1 cellular context compared by ENCODE assay signal in the genomic region with DNA sequence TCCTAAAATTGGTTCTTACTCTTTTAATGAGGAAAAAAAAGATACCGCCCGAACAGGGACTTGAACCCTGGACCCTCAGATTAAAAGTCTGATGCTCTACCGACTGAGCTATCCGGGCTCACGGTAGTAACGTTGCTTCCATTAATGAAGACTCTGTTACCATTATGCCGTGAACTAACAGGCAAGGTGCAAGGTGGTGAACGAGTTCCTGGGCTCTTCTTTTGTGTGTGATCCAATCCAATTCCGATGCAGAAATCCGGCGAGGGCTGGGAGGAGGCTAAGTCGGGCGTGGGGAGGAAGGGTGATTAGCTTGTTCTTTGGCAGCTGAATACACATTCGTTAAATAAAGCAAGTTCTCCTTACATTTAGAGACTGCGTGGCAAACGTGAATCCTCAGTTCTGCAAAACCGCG.
TF ChIP-seq lines count a peak whose summit lies in the region.

No MANE protein-coding gene starts in this region.

TF ChIP-seq in HepG2, 621 proteins besides CTCF, POLR2A, EP300 and RAD21 (continued from another document and continues in another):
- TF ChIP-seq ZNF329 (CRISPR knock-in tag; IDR thresholded peaks at IDR 0.05; ENCODE audit: low read depth) (no peak), NPAS2 (CRISPR knock-in tag; IDR thresholded peaks at IDR 0.05; ENCODE audit: borderline replicate concordance) (no peak), SNAI1 (CRISPR knock-in tag; IDR thresholded peaks at IDR 0.05; ENCODE audit: borderline replicate concordance) (no peak), ZNF331 (CRISPR knock-in tag; IDR thresholded peaks at IDR 0.05) (peak; percentile 61; the same call in 1 of the 2 replicates), POLR2AphosphoS5 (IDR thresholded peaks at IDR 0.05; ENCODE audit: low read depth, low read length) (no peak), EHMT2 (IDR thresholded peaks at IDR 0.05; ENCODE audit: borderline replicate concordance, low read depth, low read length) (no peak), BATF2 (CRISPR knock-in tag; IDR thresholded peaks at IDR 0.05) (no peak), ZNF276 (CRISPR knock-in tag; IDR thresholded peaks at IDR 0.05; ENCODE audit: low read depth) (no peak), FOXJ3 (CRISPR knock-in tag; IDR thresholded peaks at IDR 0.05; ENCODE audit: borderline replicate concordance) (no peak), ATF7 (IDR thresholded peaks at IDR 0.05) (no peak), ATF7 (CRISPR knock-in tag; IDR thresholded peaks at IDR 0.05) (no peak), MXI1 (IDR thresholded peaks at IDR 0.05; ENCODE audit: borderline replicate concordance, low read depth, low read length) (no peak), FOSL1 (CRISPR knock-in tag; IDR thresholded peaks at IDR 0.05; ENCODE audit: borderline replicate concordance) (no peak), GATAD1 (CRISPR knock-in tag; IDR thresholded peaks at IDR 0.05) (0 out of 2 replicates have a peak, but pooled peaks have one; percentile 13), ZNF577 (CRISPR knock-in tag; IDR thresholded peaks at IDR 0.05; ENCODE audit: borderline replicate concordance, low read depth) (no peak), NKX3-1 (CRISPR knock-in tag; IDR thresholded peaks at IDR 0.05) (no peak), CBX5 (CRISPR knock-in tag; IDR thresholded peaks at IDR 0.05; ENCODE audit: borderline replicate concordance) (no peak; the same call in 1 of the 2 replicates), ZNF33B (CRISPR knock-in tag; IDR thresholded peaks at IDR 0.05) (no peak), TEAD2 (CRISPR knock-in tag; IDR thresholded peaks at IDR 0.05) (no peak), SMARCC2 (IDR thresholded peaks at IDR 0.05) (no peak), ZNF383 (CRISPR knock-in tag; IDR thresholded peaks at IDR 0.05; ENCODE audit: borderline replicate concordance) (no peak), MEIS2 (CRISPR knock-in tag; IDR thresholded peaks at IDR 0.05) (no peak), ZNF83 (CRISPR knock-in tag; IDR thresholded peaks at IDR 0.05; ENCODE audit: borderline replicate concordance) (no peak), MAF1 (CRISPR knock-in tag; IDR thresholded peaks at IDR 0.05; ENCODE audit: borderline replicate concordance) (peak; percentile 99), ZNF501 (CRISPR knock-in tag; IDR thresholded peaks at IDR 0.05) (peak; percentile 42; the same call in 1 of the 2 replicates), CREBL2 (CRISPR knock-in tag; IDR thresholded peaks at IDR 0.05; ENCODE audit: borderline replicate concordance) (no peak), REPIN1 (CRISPR knock-in tag; IDR thresholded peaks at IDR 0.05; ENCODE audit: borderline replicate concordance, low read depth) (no peak), CC2D1A (CRISPR knock-in tag; IDR thresholded peaks at IDR 0.05) (no peak), ZFP90 (CRISPR knock-in tag; IDR thresholded peaks at IDR 0.05; ENCODE audit: borderline replicate concordance) (no peak), ZMYM3 (CRISPR knock-in tag; IDR thresholded peaks at IDR 0.05) (no peak), GTF3A (CRISPR knock-in tag; conservative IDR thresholded peaks at IDR 0.05) (no peak), HOXA5 (CRISPR knock-in tag; IDR thresholded peaks at IDR 0.05) (0 out of 2 replicates have a peak, but pooled peaks have one; percentile 18), HNRNPK (IDR thresholded peaks at IDR 0.05; ENCODE audit: low read depth, low read length, poor library complexity, severe bottlenecking) (no peak), ZMAT3 (CRISPR knock-in tag; conservative IDR thresholded peaks at IDR 0.05) (0 out of 2 replicates have a peak, but pooled peaks have one; percentile 47), ZNF619 (CRISPR knock-in tag; IDR thresholded peaks at IDR 0.05) (no peak), CHD2 (IDR thresholded peaks at IDR 0.05; ENCODE audit: low read depth, low read length) (no peak), ARNTL (CRISPR knock-in tag; IDR thresholded peaks at IDR 0.05) (no peak), TARDBP (CRISPR knock-in tag; IDR thresholded peaks at IDR 0.05) (no peak), CEBPG (CRISPR knock-in tag; IDR thresholded peaks at IDR 0.05) (0 out of 2 replicates have a peak, but pooled peaks have one; percentile 19), KAT8 (CRISPR knock-in tag; IDR thresholded peaks at IDR 0.05) (peak; percentile 60; the same call in 1 of the 2 replicates), SMYD3 (CRISPR knock-in tag; IDR thresholded peaks at IDR 0.05) (no peak), ZNF282 (IDR thresholded peaks at IDR 0.05; ENCODE audit: partially characterized antibody) (no peak), ATM (IDR thresholded peaks at IDR 0.05; ENCODE audit: borderline replicate concordance) (no peak), KLF12 (CRISPR knock-in tag; IDR thresholded peaks at IDR 0.05; ENCODE audit: borderline replicate concordance) (no peak), PRDM15 (CRISPR knock-in tag; IDR thresholded peaks at IDR 0.05) (0 out of 2 replicates have a peak, but pooled peaks have one; percentile 18), SETDB1 (CRISPR knock-in tag; IDR thresholded peaks at IDR 0.05; ENCODE audit: borderline replicate concordance) (no peak), TBX2 (CRISPR knock-in tag; IDR thresholded peaks at IDR 0.05; ENCODE audit: borderline replicate concordance) (no peak; the same call in 1 of the 2 replicates), ZNF781 (CRISPR knock-in tag; IDR thresholded peaks at IDR 0.05; ENCODE audit: borderline replicate concordance, not compliant biosample characterization) (peak; percentile 33), TOE1 (CRISPR knock-in tag; IDR thresholded peaks at IDR 0.05) (no peak), ZC3H13 (CRISPR knock-in tag; IDR thresholded peaks at IDR 0.05) (no peak), CCDC6 (CRISPR knock-in tag; IDR thresholded peaks at IDR 0.05) (no peak)
- TF ChIP-seq, protein P1, sequence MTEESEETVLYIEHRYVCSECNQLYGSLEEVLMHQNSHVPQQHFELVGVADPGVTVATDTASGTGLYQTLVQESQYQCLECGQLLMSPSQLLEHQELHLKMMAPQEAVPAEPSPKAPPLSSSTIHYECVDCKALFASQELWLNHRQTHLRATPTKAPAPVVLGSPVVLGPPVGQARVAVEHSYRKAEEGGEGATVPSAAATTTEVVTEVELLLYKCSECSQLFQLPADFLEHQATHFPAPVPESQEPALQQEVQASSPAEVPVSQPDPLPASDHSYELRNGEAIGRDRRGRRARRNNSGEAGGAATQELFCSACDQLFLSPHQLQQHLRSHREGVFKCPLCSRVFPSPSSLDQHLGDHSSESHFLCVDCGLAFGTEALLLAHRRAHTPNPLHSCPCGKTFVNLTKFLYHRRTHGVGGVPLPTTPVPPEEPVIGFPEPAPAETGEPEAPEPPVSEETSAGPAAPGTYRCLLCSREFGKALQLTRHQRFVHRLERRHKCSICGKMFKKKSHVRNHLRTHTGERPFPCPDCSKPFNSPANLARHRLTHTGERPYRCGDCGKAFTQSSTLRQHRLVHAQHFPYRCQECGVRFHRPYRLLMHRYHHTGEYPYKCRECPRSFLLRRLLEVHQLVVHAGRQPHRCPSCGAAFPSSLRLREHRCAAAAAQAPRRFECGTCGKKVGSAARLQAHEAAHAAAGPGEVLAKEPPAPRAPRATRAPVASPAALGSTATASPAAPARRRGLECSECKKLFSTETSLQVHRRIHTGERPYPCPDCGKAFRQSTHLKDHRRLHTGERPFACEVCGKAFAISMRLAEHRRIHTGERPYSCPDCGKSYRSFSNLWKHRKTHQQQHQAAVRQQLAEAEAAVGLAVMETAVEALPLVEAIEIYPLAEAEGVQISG (CRISPR knock-in tag; IDR thresholded peaks at IDR 0.05), result 0 out of 2 replicates have a peak, but pooled peaks have one; percentile 43
- TF ChIP-seq, protein P2, sequence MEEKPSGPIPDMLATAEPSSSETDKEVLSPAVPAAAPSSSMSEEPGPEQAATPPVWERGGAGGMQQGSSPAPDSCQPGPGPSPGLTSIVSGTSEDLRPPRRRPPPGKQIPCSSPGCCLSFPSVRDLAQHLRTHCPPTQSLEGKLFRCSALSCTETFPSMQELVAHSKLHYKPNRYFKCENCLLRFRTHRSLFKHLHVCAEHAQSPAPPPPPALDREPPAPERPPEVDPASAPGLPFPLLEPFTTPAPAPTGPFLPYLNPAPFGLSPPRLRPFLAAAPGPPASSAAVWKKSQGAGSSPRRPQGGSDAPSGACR (CRISPR knock-in tag; IDR thresholded peaks at IDR 0.05), result no peak; the same call in 1 of the 2 replicates
- TF ChIP-seq, protein P3, sequence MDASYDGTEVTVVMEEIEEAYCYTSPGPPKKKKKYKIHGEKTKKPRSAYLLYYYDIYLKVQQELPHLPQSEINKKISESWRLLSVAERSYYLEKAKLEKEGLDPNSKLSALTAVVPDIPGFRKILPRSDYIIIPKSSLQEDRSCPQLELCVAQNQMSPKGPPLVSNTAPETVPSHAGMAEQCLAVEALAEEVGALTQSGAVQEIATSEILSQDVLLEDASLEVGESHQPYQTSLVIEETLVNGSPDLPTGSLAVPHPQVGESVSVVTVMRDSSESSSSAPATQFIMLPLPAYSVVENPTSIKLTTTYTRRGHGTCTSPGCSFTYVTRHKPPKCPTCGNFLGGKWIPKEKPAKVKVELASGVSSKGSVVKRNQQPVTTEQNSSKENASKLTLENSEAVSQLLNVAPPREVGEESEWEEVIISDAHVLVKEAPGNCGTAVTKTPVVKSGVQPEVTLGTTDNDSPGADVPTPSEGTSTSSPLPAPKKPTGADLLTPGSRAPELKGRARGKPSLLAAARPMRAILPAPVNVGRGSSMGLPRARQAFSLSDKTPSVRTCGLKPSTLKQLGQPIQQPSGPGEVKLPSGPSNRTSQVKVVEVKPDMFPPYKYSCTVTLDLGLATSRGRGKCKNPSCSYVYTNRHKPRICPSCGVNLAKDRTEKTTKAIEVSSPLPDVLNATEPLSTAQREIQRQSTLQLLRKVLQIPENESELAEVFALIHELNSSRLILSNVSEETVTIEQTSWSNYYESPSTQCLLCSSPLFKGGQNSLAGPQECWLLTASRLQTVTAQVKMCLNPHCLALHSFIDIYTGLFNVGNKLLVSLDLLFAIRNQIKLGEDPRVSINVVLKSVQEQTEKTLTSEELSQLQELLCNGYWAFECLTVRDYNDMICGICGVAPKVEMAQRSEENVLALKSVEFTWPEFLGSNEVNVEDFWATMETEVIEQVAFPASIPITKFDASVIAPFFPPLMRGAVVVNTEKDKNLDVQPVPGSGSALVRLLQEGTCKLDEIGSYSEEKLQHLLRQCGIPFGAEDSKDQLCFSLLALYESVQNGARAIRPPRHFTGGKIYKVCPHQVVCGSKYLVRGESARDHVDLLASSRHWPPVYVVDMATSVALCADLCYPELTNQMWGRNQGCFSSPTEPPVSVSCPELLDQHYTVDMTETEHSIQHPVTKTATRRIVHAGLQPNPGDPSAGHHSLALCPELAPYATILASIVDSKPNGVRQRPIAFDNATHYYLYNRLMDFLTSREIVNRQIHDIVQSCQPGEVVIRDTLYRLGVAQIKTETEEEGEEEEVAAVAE (CRISPR knock-in tag; IDR thresholded peaks at IDR 0.05; ENCODE audit: borderline replicate concordance), result no peak
- TF ChIP-seq, protein P4, sequence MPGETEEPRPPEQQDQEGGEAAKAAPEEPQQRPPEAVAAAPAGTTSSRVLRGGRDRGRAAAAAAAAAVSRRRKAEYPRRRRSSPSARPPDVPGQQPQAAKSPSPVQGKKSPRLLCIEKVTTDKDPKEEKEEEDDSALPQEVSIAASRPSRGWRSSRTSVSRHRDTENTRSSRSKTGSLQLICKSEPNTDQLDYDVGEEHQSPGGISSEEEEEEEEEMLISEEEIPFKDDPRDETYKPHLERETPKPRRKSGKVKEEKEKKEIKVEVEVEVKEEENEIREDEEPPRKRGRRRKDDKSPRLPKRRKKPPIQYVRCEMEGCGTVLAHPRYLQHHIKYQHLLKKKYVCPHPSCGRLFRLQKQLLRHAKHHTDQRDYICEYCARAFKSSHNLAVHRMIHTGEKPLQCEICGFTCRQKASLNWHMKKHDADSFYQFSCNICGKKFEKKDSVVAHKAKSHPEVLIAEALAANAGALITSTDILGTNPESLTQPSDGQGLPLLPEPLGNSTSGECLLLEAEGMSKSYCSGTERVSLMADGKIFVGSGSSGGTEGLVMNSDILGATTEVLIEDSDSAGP (CRISPR knock-in tag; IDR thresholded peaks at IDR 0.05; ENCODE audit: borderline replicate concordance), result peak; percentile 48; the same call in 1 of the 2 replicates
